In the genomic region with DNA sequence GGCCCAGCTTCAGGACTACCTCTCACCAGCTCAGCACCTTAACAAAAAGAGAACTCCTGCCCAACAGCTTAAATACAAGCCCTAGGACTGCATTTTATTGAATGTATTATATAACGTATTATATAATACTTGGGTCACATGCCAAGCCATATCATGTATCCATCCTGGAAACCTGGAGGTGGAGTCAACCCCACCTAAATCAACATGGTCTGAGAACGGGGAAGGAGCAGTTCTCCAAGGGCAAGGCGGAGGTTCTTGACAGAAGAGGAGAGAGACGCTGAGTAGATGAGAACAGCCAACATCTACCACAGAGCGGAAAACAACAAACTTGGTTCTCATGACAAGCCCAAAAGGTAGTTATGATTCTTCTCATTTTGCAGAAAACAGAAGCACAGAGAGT, we compare ENCODE assay signal across 8 cellular contexts.
"Had no signal": no experiment of that assay in that cellular context is flagged by ENCODE, and none has a peak within 500 bp of the region (broad histone marks: within the 10 kb centered on the region; RNA-seq: fewer than 3 reads in every experiment).

No MANE protein-coding gene starts in this region.

- H3K36me3 ChIP-seq: HAP-1 had no signal

- H3K27ac ChIP-seq: GM23248 had no signal

- H3K4me3 ChIP-seq: GM23248, HAP-1, K562 had no signal

- H3K9ac ChIP-seq: GM23248 had no signal

- ATAC-seq: HCT116, K562 had no signal

- H3K9me3 Mint-ChIP-seq: HFFc6 had no signal

- H3K9me3 ChIP-seq: HAP-1 had no signal

- H3K4me1 ChIP-seq: HAP-1 had no signal

- DNase-seq: GM23248, GOT3, H7, HFFc6, IMR-90 had no signal

- H3K27ac Mint-ChIP-seq: HFFc6 had no signal

- H3K4me3 Mint-ChIP-seq: HFFc6 had no signal
